27 cellular contexts compared by ENCODE assay signal in genomic region chr3:155244699-155245098, GRCh38. TPM values are rescaled to one million over a fixed set of nuclear protein-coding genes. Genes with fewer than 3 reads are reported as not detected.
"Had no signal": no experiment of that assay in that cellular context is flagged by ENCODE, and none has a peak within 500 bp of the region (broad histone marks: within the 10 kb centered on the region; RNA-seq: fewer than 3 reads in every experiment).

No MANE protein-coding gene starts in this region.

- H3K36me3 Mint-ChIP-seq: activated naive CD4-positive, alpha-beta T cell treated with anti-CD3 and anti-CD28 coated beads, Interleukin-2, amount 50 U/mL, for 72 hours had no signal

- H3K4me1 ChIP-seq: adrenal gland, body of pancreas, breast epithelium had no signal

- H3K9me3 Mint-ChIP-seq: activated CD8-positive, alpha-beta T cell treated with anti-CD3 and anti-CD28 coated beads for 36 hours had no signal

- H3K4me3 ChIP-seq: adrenal gland, body of pancreas, breast epithelium had no signal

- H3K27ac ChIP-seq: adrenal gland, body of pancreas, breast epithelium, WERI-Rb-1 had no signal

- H3K4me1 Mint-ChIP-seq: activated CD4-positive, alpha-beta T cell treated with anti-CD3 and anti-CD28 coated beads, Interleukin-2, amount 10 ng/mL, durations not matched to agents 24 days and 14 days had no signal

- H3K36me3 ChIP-seq: adrenal gland, breast epithelium, WERI-Rb-1 had no signal

- ATAC-seq: activated CD8-positive, alpha-beta T cell treated with anti-CD3 and anti-CD28 coated beads for 36 hours; activated naive CD4-positive, alpha-beta T cell treated with anti-CD3 and anti-CD28 coated beads, Interleukin-2, amount 50 U/mL, for 72 hours; body of pancreas had no signal

- H3K27ac Mint-ChIP-seq: activated CD4-positive, alpha-beta T cell treated with anti-CD3 and anti-CD28 coated beads, Interleukin-2, amount 10 ng/mL, durations not matched to agents 24 days and 14 days; activated CD8-positive, alpha-beta T cell treated with anti-CD3 and anti-CD28 coated beads for 36 hours; activated naive CD4-positive, alpha-beta T cell treated with anti-CD3 and anti-CD28 coated beads for 36 hours; activated naive CD4-positive, alpha-beta T cell treated with anti-CD3 and anti-CD28 coated beads, Interleukin-2, amount 50 U/mL, for 72 hours; activated T-cell treated with anti-CD3 and anti-CD28 coated beads, Interleukin-2, amount 50 U/mL, for 24 hours had no signal

- H3K9me3 ChIP-seq: adrenal gland, body of pancreas had no signal

- H3K27me3 ChIP-seq: adrenal gland, body of pancreas, breast epithelium had no signal

- DNase-seq: activated CD4-positive, alpha-beta T cell treated with anti-CD3 and anti-CD28 coated beads, Interleukin-2, amount 10 ng/mL, durations not matched to agents 24 days and 14 days; activated CD4-positive, alpha-beta T cell treated with anti-CD3 and anti-CD28 coated beads, Interleukin-2, amount 50 U/mL, for 4 hours; activated CD8-positive, alpha-beta T cell treated with anti-CD3 and anti-CD28 coated beads for 36 hours; activated gamma-delta T cell treated with Interleukin-2 at 50 U/mL for 16 hours; activated naive CD4-positive, alpha-beta T cell treated with anti-CD3 and anti-CD28 coated beads for 36 hours; activated T-cell treated with anti-CD3 and anti-CD28 coated beads, Interleukin-2, amount 50 U/mL, for 24 hours; adrenal gland; body of pancreas; NCI-H1417 treated with DMSO at 0.1 percent for 48 hours; NCI-H187 treated with DMSO at 0.1 percent for 48 hours; NCI-H2081; NCI-H2171 treated with DMSO at 0.1 percent for 48 hours; NCI-H226; NCI-H446 treated with DMSO at 0.1 percent for 48 hours; NCI-H69; NCI-H82; OCI-M1; Right ventricle myocardium superior; T1000; WERI-Rb-1 had no signal

- H3K4me3 Mint-ChIP-seq: activated CD4-positive, alpha-beta T cell treated with anti-CD3 and anti-CD28 coated beads, Interleukin-2, amount 10 ng/mL, durations not matched to agents 24 days and 14 days; activated CD8-positive, alpha-beta T cell treated with anti-CD3 and anti-CD28 coated beads for 36 hours; activated naive CD4-positive, alpha-beta T cell treated with anti-CD3 and anti-CD28 coated beads for 36 hours; activated T-cell treated with anti-CD3 and anti-CD28 coated beads, Interleukin-2, amount 50 U/mL, for 24 hours had no signal

- H3K27me3 Mint-ChIP-seq: activated CD4-positive, alpha-beta T cell treated with anti-CD3 and anti-CD28 coated beads, Interleukin-2, amount 10 ng/mL, durations not matched to agents 24 days and 14 days had no signal

RNA-seq across cellular contexts. Expression of gene STRIT1, which starts 48.8 kb away (rescaled TPM):
- total RNA-seq: activated CD4-positive, alpha-beta T cell treated with anti-CD3 and anti-CD28 coated beads, Interleukin-2, amount 10 ng/mL, durations not matched to agents 24 days and 14 days; activated CD8-positive, alpha-beta memory T cell treated with anti-CD3 and anti-CD28 coated beads for 36 hours; activated CD8-positive, alpha-beta T cell treated with anti-CD3 and anti-CD28 coated beads for 36 hours; activated naive CD4-positive, alpha-beta T cell treated with anti-CD3 and anti-CD28 coated beads for 36 hours; activated naive CD4-positive, alpha-beta T cell treated with anti-CD3 and anti-CD28 coated beads, Interleukin-2, amount 50 U/mL, for 72 hours; astrocyte; body of pancreas; M059J; Right ventricle myocardium superior; T-helper 1 cell treated with Interleukin-12 subunit alpha and Interleukin-12 subunit beta and Interleukin-4 antibody, amounts not matched to agents 30 ng/mL and 1 ng/mL, for 36 hours; T-helper 2 cell treated with Interferon-gamma antibody and Interleukin-4, amounts not matched to agents 100 ng/mL and 5 ng/mL, for 36 hours had no signal
